12 cellular contexts compared by ENCODE assay signal in the genomic region with DNA sequence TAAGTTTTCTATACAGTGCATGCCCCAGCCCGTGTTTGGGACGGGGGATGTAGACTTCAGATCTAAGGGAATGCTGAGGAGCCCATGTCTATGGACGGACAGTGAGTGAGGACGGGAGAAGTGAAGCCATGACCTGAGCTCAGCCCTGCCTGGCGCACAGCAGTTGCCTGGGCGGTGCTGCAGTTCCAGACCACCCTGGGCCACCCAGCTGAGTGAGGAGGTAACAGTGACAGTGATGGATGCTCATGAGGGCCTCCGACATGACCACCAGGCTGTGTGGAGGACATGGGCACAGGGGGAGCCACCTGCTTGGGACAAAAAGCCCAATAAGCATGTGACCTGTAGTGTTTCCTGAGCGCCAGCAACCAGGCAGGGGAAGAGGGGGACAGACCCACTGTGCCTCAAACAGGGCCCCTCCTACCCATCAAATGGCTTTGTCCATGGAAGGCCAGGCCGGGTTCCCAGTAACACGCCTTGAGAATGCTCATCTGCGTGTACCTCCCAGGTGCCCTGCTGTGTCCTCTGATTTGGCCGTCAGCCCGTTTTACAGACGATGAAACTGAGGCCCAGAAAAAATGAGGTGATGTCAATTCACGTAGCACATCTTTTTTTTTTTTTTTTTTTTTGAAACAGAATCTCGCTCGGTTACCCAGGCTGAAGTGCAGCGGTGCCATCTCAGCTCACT. TPM values are rescaled to one million over a fixed set of nuclear protein-coding genes. Genes with fewer than 3 reads are reported as not detected.
DNase-seq lines count a peak whose midpoint lies in the region; ATAC-seq and TF ChIP-seq lines count a peak whose summit lies in the region.
"Had no signal": no experiment of that assay in that cellular context is flagged by ENCODE, and none has a peak within 500 bp of the region (broad histone marks: within the 10 kb centered on the region; RNA-seq: fewer than 3 reads in every experiment).

No MANE protein-coding gene starts in this region.

- peaks cover 28% of the 10 kb centered on the region for H3K36me3 Mint-ChIP-seq in WTC11
- H3K36me3 Mint-ChIP-seq in naive thymus-derived CD4-positive, alpha-beta T cell: peaks cover 10 to 64% (median 40%) of the 10 kb centered on the region in 5 donors

- peak overlapping the region; percentile 88 for H3K27ac ChIP-seq in naive thymus-derived CD4-positive, alpha-beta T cell (ENCODE audit: low read depth, low read length)
- H3K27ac ChIP-seq: breast epithelium, C4-2B, neutrophil, VCaP had no signal

- no peak for ATAC-seq in WTC11
- ATAC-seq in naive thymus-derived CD4-positive, alpha-beta T cell: no peak
- ATAC-seq in HG02840 (IDR thresholded peaks at IDR 0.05; ENCODE audit: low FRiP score, unreplicated experiment): no peak

- peaks cover 8 to 49% (median 14%) of the 10 kb centered on the region in 3 experiments for H3K36me3 ChIP-seq in naive thymus-derived CD4-positive, alpha-beta T cell (ENCODE audit: control insufficient read depth in 2 of 3, insufficient read depth in 3 of 3, low read length in 3 of 3)

- H3K4me3 Mint-ChIP-seq in WTC11: peak overlapping the region; percentile 41; the same call in 1 of the 2 replicates
- peak overlapping the region; percentile 83 to 99 (median 94) for H3K4me3 Mint-ChIP-seq in naive thymus-derived CD4-positive, alpha-beta T cell

- CTCF ChIA-PET in WTC11 (lab: Charles Lee): interaction anchor here (0.6 to 7.6 kb wide), 6 partner anchors 11 to 138 kb away, joined by 3 to 95 read pairs (median 3); no protein-coding TSS in a partner anchor
- CTCF ChIA-PET in naive thymus-derived CD4-positive, alpha-beta T cell (lab: Charles Lee): interaction anchor here (0.6 to 11.3 kb wide), 8 partner anchors 8 to 117 kb away, joined by 3 to 151 read pairs (median 4); no protein-coding TSS in a partner anchor

- peaks cover 24% of the 10 kb centered on the region for H3K4me1 Mint-ChIP-seq in WTC11
- peaks cover 49 to 79% (median 70%) of the 10 kb centered on the region in 7 donors for H3K4me1 Mint-ChIP-seq in naive thymus-derived CD4-positive, alpha-beta T cell

- peak overlapping the region; percentile 55 for H3K4me3 ChIP-seq in naive thymus-derived CD4-positive, alpha-beta T cell (ENCODE audit: low read length)
- H3K4me3 ChIP-seq: breast epithelium, lung had no signal

- H3K27me3 Mint-ChIP-seq in WTC11 (ENCODE audit: low read depth): no peaks in the 10 kb centered on the region
- no peaks in the 10 kb centered on the region for H3K27me3 Mint-ChIP-seq in naive thymus-derived CD4-positive, alpha-beta T cell

- H3K4me1 ChIP-seq in naive thymus-derived CD4-positive, alpha-beta T cell (ENCODE audit: control insufficient read depth in 2 of 2, insufficient read depth in 2 of 2, low read length in 2 of 2): peaks cover 65 to 72% of the 10 kb centered on the region in 2 donors
- H3K4me1 ChIP-seq: breast epithelium had no signal

- peak overlapping the region; percentile 9; the same call in 1 of the 2 replicates for H3K27ac Mint-ChIP-seq in WTC11
- H3K27ac Mint-ChIP-seq in naive thymus-derived CD4-positive, alpha-beta T cell: peak overlapping the region; percentile 89 to 99 (median 97)

- H3K27me3 ChIP-seq in naive thymus-derived CD4-positive, alpha-beta T cell (ENCODE audit: control insufficient read depth in 2 of 2, insufficient read depth in 2 of 2, low read length in 2 of 2): no peaks in the 10 kb centered on the region
- H3K27me3 ChIP-seq: breast epithelium, neutrophil had no signal

- TF ChIP-seq CTCF in GM10266 (IDR thresholded peaks at IDR 0.05; ENCODE audit: control insufficient read depth, insufficient read depth, low read depth, missing control alignments) (no peak), WTC11 (IDR thresholded peaks at IDR 0.05) (no peak)

- DNase-seq in GM10266 (ENCODE audit: extremely low spot score) (peak; percentile 14), WTC11 (ENCODE audit: low spot score) (no peak)
- DNase-seq in naive thymus-derived CD4-positive, alpha-beta T cell: peak in 1 of 9 donors; percentile 37
- no peak for DNase-seq in stimulated activated CD4-positive, alpha-beta T cell treated with anti-CD3 and anti-CD28 coated beads, Interleukin-15, amount 100 ng/mL, for 24 hours
- DNase-seq: effector CD4-positive, alpha-beta T cell had no signal

- no peaks in the 10 kb centered on the region for H3K9me3 ChIP-seq in naive thymus-derived CD4-positive, alpha-beta T cell (ENCODE audit: control insufficient read depth in 2 of 3, low read length in 3 of 3)
- H3K9me3 ChIP-seq: breast epithelium, neutrophil had no signal

- POLR2A ChIA-PET in WTC11 (lab: Charles Lee): interaction anchor here (1.0 to 1.8 kb wide), 2 partner anchors 13 to 107 kb away, joined by 4 to 5 read pairs; no protein-coding TSS in a partner anchor
- POLR2A ChIA-PET in naive thymus-derived CD4-positive, alpha-beta T cell (lab: Charles Lee): interaction anchor here (0.9 to 21.0 kb wide), 8 partner anchors 6 to 69 kb away, joined by 3 to 687 read pairs (median 5); no protein-coding TSS in a partner anchor

- H3K9me3 Mint-ChIP-seq in WTC11: no peaks in the 10 kb centered on the region
- peaks cover 0 to 2% (median 0%) of the 10 kb centered on the region in 11 donors for H3K9me3 Mint-ChIP-seq in naive thymus-derived CD4-positive, alpha-beta T cell

- intact Hi-C loops in naive thymus-derived CD4-positive, alpha-beta T cell (cut with micrococcal nuclease): no loop called here

TF ChIP-seq in WTC11, 78 proteins besides CTCF, POLR2A, EP300 and RAD21:
- no peak for TF ChIP-seq SMAD3 (CRISPR knock-in tag; IDR thresholded peaks at IDR 0.05; ENCODE audit: borderline replicate concordance)
- no peak for TF ChIP-seq ZNF416 (CRISPR knock-in tag; IDR thresholded peaks at IDR 0.05)
- TF ChIP-seq, protein P1, sequence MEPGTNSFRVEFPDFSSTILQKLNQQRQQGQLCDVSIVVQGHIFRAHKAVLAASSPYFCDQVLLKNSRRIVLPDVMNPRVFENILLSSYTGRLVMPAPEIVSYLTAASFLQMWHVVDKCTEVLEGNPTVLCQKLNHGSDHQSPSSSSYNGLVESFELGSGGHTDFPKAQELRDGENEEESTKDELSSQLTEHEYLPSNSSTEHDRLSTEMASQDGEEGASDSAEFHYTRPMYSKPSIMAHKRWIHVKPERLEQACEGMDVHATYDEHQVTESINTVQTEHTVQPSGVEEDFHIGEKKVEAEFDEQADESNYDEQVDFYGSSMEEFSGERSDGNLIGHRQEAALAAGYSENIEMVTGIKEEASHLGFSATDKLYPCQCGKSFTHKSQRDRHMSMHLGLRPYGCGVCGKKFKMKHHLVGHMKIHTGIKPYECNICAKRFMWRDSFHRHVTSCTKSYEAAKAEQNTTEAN (CRISPR knock-in tag; IDR thresholded peaks at IDR 0.05): peak; percentile 13; the same call in 1 of the 2 replicates
- TF ChIP-seq TEAD4 (CRISPR knock-in tag; IDR thresholded peaks at IDR 0.05): no peak
- no peak for TF ChIP-seq FOXJ3 (CRISPR knock-in tag; IDR thresholded peaks at IDR 0.05; ENCODE audit: borderline replicate concordance)
- TF ChIP-seq GRHL2 (CRISPR knock-in tag; IDR thresholded peaks at IDR 0.05; ENCODE audit: insufficient replicate concordance, severe bottlenecking): no peak

RNA-seq across cellular contexts. Expression of a gene that starts 22.6 kb away (rescaled TPM):
- total RNA-seq in WTC11 (2021): 82.3 to 97.9 TPM (median 87.6 TPM) in 3 replicates
- 100 to 1,000 TPM; 222 to 267 (median 228) TPM for total RNA-seq in naive thymus-derived CD4-positive, alpha-beta T cell
- polyA plus RNA-seq in naive thymus-derived CD4-positive, alpha-beta T cell: 1,000 to 10,000 TPM in 1 of 2 donors, 100 to 1,000 TPM in 1; 933 to 1,232 TPM

RNA-seq across cellular contexts. Expression of a gene that starts 23.3 kb away (rescaled TPM):
- total RNA-seq in WTC11 (2021): 5.9 to 7.0 TPM (median 6.9 TPM) in 3 replicates
- total RNA-seq in naive thymus-derived CD4-positive, alpha-beta T cell: 1 to 10 TPM in 2 of 5 experiments, under 1 TPM in 3; 0.44 to 2.9 (median 0.58) TPM
- polyA plus RNA-seq in naive thymus-derived CD4-positive, alpha-beta T cell: under 1 TPM in 1 of 2 donors, not detected in 1; 0.30 TPM
- total RNA-seq: G401 had no signal

RNA-seq across cellular contexts. Expression of a gene that starts 30.0 kb away (rescaled TPM):
- 14.3 to 20.6 TPM (median 20.3 TPM) in 3 replicates for total RNA-seq in WTC11 (2021)
- 10 to 100 TPM in 1 of 5 experiments, 1 to 10 TPM in 4; 1.9 to 14.5 (median 3.5) TPM for total RNA-seq in naive thymus-derived CD4-positive, alpha-beta T cell
- polyA plus RNA-seq in naive thymus-derived CD4-positive, alpha-beta T cell: 10 to 100 TPM in 1 of 2 donors, 1 to 10 TPM in 1; 6.9 to 12.3 TPM

RNA-seq across cellular contexts. Expression of a gene that starts 33.2 kb away (rescaled TPM):
- total RNA-seq in WTC11 (2021): 78.6 to 86.1 TPM (median 83.3 TPM) in 3 replicates
- total RNA-seq in naive thymus-derived CD4-positive, alpha-beta T cell: 10 to 100 TPM; 45.6 to 69.4 (median 60.0) TPM
- polyA plus RNA-seq in naive thymus-derived CD4-positive, alpha-beta T cell: under 1 TPM; 0.25 to 0.74 TPM

RNA-seq across cellular contexts. Expression of a gene that starts 45.3 kb away (rescaled TPM):
- 53.8 to 69.9 TPM (median 61.2 TPM) in 3 replicates for total RNA-seq in WTC11 (2021)
- 100 to 1,000 TPM in 1 of 5 experiments, 10 to 100 TPM in 3, 1 to 10 TPM in 1; 8.2 to 177 (median 47.5) TPM for total RNA-seq in naive thymus-derived CD4-positive, alpha-beta T cell
- polyA plus RNA-seq in naive thymus-derived CD4-positive, alpha-beta T cell: 100 to 1,000 TPM; 117 to 129 TPM
